ENCODE assay signal across 17 cellular contexts in genomic region chr5:143646961-143647360, GRCh38.
DNase-seq lines count a peak whose midpoint lies in the region; ATAC-seq and TF ChIP-seq lines count a peak whose summit lies in the region.
"Had no signal": no experiment of that assay in that cellular context is flagged by ENCODE, and none has a peak within 500 bp of the region (broad histone marks: within the 10 kb centered on the region; RNA-seq: fewer than 3 reads in every experiment).

No MANE protein-coding gene starts in this region.

- no peak overlapping the region for H3K27ac Mint-ChIP-seq in type B pancreatic cell
- H3K27ac Mint-ChIP-seq: CD8-positive, alpha-beta T cell; T-helper 17 cell had no signal

- intact Hi-C loops in lower lobe of right lung (cut with DNase I) = no loop called here

- H3K4me3 ChIP-seq in SJSA1 (no peak overlapping the region), lower lobe of right lung (no peak overlapping the region)
- H3K4me3 ChIP-seq: K562 had no signal

- TF ChIP-seq CTCF in type B pancreatic cell (conservative IDR thresholded peaks at IDR 0.05) = no peak
- no peak for TF ChIP-seq CTCF in lower lobe of right lung (IDR thresholded peaks at IDR 0.05)

- H3K36me3 ChIP-seq in SJSA1 (no peaks in the 10 kb centered on the region), lower lobe of right lung (no peaks in the 10 kb centered on the region)

- peaks cover 4% of the 10 kb centered on the region for H3K9me3 Mint-ChIP-seq in type B pancreatic cell
- H3K9me3 Mint-ChIP-seq: CD8-positive, alpha-beta T cell had no signal

- H3K27me3 Mint-ChIP-seq in type B pancreatic cell = no peaks in the 10 kb centered on the region

- no peaks in the 10 kb centered on the region for H3K36me3 Mint-ChIP-seq in type B pancreatic cell
- H3K36me3 Mint-ChIP-seq: CD8-positive, alpha-beta T cell had no signal

- H3K4me3 Mint-ChIP-seq in type B pancreatic cell = peak overlapping the region; percentile 4
- H3K4me3 Mint-ChIP-seq: CD8-positive, alpha-beta T cell; T-helper 17 cell had no signal

- ATAC-seq in GM18517 (IDR thresholded peaks at IDR 0.05; ENCODE audit: unreplicated experiment) = no peak
- no peak for ATAC-seq in lower lobe of right lung
- ATAC-seq: CD8-positive, alpha-beta T cell; HCT116; K562; Panc1; T-helper 17 cell had no signal

- H3K4me1 ChIP-seq in SJSA1 (replicated peaks) (peaks cover 49% of the 10 kb centered on the region), lower lobe of right lung (no peaks in the 10 kb centered on the region)

- H3K9me3 ChIP-seq in SJSA1 (replicated peaks) (no peaks in the 10 kb centered on the region), lower lobe of right lung (no peaks in the 10 kb centered on the region)

- H3K27ac ChIP-seq in SJSA1 (no peak overlapping the region), lower lobe of right lung (no peak overlapping the region)
- H3K27ac ChIP-seq: 22Rv1 had no signal

- H3K27me3 ChIP-seq in SJSA1 (replicated peaks) (no peaks in the 10 kb centered on the region), lower lobe of right lung (ENCODE audit: low read depth) (no peaks in the 10 kb centered on the region)

- peak; percentile 5 to 73 (median 62) for DNase-seq in NCI-H1417 (lab: John Stamatoyannopoulos, UW)
- DNase-seq in NCI-H1417 treated with DMSO at 0.1 percent for 48 hours (lab: John Stamatoyannopoulos, UW) = no peak
- peak; percentile 57 for DNase-seq in NCI-H2029 treated with DMSO at 0.1 percent for 48 hours (lab: John Stamatoyannopoulos, UW)
- peak; percentile 68 to 69 for DNase-seq in SJSA1 (ENCODE audit: low read depth in 1 of 2, low spot score in 2 of 2)
- no peak for DNase-seq in type B pancreatic cell (ENCODE audit: extremely low spot score, unreplicated experiment)
- DNase-seq in NCI-H2196 treated with DMSO at 0.1 percent for 48 hours (lab: John Stamatoyannopoulos, UW; ENCODE audit: unreplicated experiment) = no peak
- no peak for DNase-seq in lower lobe of right lung
- DNase-seq: CD8-positive, alpha-beta T cell; NCI-H2081; NCI-H226; Right ventricle myocardium superior; T-helper 17 cell had no signal

- peaks cover 22% of the 10 kb centered on the region for H3K4me1 Mint-ChIP-seq in type B pancreatic cell (ENCODE audit: unreplicated experiment)

Comparison
In these comparisons a context has a peak if more than half of its experiments do, and no peak if none do; other contexts are left out.
1. DNase-seq: peak in NCI-H1417 (3 of 3), NCI-H2029 treated with DMSO at 0.1 percent for 48 hours (single experiment) and SJSA1 (2 of 2); none in NCI-H1417 treated with DMSO at 0.1 percent for 48 hours (single experiment), type B pancreatic cell (single experiment), NCI-H2196 treated with DMSO at 0.1 percent for 48 hours (single experiment) and lower lobe of right lung (single experiment).